ENCODE assay signal across 1 cellular context in the genomic region with DNA sequence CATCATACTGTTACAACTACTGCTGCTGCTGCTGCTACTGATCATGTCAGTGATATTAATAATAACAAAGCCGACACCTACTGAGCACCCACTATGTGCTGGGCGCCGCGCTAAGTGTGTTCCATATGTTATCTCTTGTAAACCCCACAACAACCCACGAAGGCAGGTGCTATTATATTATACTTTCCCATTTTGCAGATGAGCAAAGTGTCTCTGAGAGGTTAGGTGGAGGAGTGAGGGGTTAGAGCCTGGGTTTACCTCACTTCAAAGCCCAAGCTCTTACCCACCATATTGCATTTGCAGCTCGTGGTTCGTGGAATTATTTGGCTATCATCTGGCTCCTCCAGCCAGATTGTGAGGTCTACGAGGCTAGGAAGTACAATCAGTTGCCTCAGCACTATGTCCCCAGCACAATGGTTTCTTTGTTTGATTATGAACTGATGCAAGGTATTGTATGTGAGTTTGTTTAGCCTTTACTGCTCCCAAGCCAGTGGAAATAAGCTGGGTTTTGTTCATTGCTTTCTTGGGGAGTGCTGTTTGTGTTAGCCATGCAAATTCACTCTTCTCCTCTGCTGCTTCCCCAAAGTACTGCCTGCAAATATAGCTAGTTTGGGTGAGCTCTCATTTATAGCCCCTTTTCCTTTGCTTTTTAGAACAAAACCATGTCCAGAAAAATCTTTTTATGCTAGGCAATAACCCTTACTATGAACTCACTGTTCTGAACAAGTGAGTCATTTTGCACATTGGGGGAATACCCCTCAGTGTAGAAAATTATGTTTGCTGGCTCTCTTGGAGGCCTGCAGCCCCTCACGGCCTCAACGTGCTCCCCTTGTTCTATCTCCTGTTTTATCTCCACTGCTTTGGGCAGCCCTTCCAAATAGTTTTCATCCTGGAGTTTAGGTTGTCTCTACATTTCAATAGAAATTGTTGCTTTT.
A peak's percentile ranks its signal among the peaks of the same experiment; 100 is the strongest.
TF ChIP-seq lines count a peak whose summit lies in the region.

No MANE protein-coding gene starts in this region.

TF ChIP-seq in HepG2, 621 proteins besides CTCF, POLR2A, EP300 and RAD21 (continued from another document and continues in another):
- TF ChIP-seq, protein P1, sequence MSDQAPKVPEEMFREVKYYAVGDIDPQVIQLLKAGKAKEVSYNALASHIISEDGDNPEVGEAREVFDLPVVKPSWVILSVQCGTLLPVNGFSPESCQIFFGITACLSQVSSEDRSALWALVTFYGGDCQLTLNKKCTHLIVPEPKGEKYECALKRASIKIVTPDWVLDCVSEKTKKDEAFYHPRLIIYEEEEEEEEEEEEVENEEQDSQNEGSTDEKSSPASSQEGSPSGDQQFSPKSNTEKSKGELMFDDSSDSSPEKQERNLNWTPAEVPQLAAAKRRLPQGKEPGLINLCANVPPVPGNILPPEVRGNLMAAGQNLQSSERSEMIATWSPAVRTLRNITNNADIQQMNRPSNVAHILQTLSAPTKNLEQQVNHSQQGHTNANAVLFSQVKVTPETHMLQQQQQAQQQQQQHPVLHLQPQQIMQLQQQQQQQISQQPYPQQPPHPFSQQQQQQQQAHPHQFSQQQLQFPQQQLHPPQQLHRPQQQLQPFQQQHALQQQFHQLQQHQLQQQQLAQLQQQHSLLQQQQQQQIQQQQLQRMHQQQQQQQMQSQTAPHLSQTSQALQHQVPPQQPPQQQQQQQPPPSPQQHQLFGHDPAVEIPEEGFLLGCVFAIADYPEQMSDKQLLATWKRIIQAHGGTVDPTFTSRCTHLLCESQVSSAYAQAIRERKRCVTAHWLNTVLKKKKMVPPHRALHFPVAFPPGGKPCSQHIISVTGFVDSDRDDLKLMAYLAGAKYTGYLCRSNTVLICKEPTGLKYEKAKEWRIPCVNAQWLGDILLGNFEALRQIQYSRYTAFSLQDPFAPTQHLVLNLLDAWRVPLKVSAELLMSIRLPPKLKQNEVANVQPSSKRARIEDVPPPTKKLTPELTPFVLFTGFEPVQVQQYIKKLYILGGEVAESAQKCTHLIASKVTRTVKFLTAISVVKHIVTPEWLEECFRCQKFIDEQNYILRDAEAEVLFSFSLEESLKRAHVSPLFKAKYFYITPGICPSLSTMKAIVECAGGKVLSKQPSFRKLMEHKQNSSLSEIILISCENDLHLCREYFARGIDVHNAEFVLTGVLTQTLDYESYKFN (CRISPR knock-in tag; conservative IDR thresholded peaks at IDR 0.05) = no peak
- no peak for TF ChIP-seq PAX8 (CRISPR knock-in tag; IDR thresholded peaks at IDR 0.05; ENCODE audit: borderline replicate concordance)
- 0 out of 2 replicates have a peak, but pooled peaks have one; percentile 13 for TF ChIP-seq SALL1 (CRISPR knock-in tag; IDR thresholded peaks at IDR 0.05)
- TF ChIP-seq, protein P2, sequence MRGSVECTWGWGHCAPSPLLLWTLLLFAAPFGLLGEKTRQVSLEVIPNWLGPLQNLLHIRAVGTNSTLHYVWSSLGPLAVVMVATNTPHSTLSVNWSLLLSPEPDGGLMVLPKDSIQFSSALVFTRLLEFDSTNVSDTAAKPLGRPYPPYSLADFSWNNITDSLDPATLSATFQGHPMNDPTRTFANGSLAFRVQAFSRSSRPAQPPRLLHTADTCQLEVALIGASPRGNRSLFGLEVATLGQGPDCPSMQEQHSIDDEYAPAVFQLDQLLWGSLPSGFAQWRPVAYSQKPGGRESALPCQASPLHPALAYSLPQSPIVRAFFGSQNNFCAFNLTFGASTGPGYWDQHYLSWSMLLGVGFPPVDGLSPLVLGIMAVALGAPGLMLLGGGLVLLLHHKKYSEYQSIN (CRISPR knock-in tag; IDR thresholded peaks at IDR 0.05; ENCODE audit: borderline replicate concordance) = no peak
- TF ChIP-seq ZNF546 (CRISPR knock-in tag; conservative IDR thresholded peaks at IDR 0.05) = no peak
- TF ChIP-seq PAWR (CRISPR knock-in tag; IDR thresholded peaks at IDR 0.05; ENCODE audit: borderline replicate concordance) = no peak
- TF ChIP-seq ZNF432 (CRISPR knock-in tag; IDR thresholded peaks at IDR 0.05; ENCODE audit: borderline replicate concordance) = no peak
- TF ChIP-seq, protein P3, sequence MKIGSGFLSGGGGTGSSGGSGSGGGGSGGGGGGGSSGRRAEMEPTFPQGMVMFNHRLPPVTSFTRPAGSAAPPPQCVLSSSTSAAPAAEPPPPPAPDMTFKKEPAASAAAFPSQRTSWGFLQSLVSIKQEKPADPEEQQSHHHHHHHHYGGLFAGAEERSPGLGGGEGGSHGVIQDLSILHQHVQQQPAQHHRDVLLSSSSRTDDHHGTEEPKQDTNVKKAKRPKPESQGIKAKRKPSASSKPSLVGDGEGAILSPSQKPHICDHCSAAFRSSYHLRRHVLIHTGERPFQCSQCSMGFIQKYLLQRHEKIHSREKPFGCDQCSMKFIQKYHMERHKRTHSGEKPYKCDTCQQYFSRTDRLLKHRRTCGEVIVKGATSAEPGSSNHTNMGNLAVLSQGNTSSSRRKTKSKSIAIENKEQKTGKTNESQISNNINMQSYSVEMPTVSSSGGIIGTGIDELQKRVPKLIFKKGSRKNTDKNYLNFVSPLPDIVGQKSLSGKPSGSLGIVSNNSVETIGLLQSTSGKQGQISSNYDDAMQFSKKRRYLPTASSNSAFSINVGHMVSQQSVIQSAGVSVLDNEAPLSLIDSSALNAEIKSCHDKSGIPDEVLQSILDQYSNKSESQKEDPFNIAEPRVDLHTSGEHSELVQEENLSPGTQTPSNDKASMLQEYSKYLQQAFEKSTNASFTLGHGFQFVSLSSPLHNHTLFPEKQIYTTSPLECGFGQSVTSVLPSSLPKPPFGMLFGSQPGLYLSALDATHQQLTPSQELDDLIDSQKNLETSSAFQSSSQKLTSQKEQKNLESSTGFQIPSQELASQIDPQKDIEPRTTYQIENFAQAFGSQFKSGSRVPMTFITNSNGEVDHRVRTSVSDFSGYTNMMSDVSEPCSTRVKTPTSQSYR (CRISPR knock-in tag; IDR thresholded peaks at IDR 0.05; ENCODE audit: borderline replicate concordance) = no peak
- TF ChIP-seq ZBTB49 (CRISPR knock-in tag; IDR thresholded peaks at IDR 0.05; ENCODE audit: borderline replicate concordance) = no peak
- TF ChIP-seq, protein P4, sequence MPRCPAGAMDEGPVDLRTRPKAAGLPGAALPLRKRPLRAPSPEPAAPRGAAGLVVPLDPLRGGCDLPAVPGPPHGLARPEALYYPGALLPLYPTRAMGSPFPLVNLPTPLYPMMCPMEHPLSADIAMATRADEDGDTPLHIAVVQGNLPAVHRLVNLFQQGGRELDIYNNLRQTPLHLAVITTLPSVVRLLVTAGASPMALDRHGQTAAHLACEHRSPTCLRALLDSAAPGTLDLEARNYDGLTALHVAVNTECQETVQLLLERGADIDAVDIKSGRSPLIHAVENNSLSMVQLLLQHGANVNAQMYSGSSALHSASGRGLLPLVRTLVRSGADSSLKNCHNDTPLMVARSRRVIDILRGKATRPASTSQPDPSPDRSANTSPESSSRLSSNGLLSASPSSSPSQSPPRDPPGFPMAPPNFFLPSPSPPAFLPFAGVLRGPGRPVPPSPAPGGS (CRISPR knock-in tag; IDR thresholded peaks at IDR 0.05) = no peak
- no peak; the same call in 1 of the 2 replicates for TF ChIP-seq GATAD2A (CRISPR knock-in tag; IDR thresholded peaks at IDR 0.05)
- TF ChIP-seq ZNF883 (CRISPR knock-in tag; IDR thresholded peaks at IDR 0.05; ENCODE audit: not compliant biosample characterization) = no peak
- no peak for TF ChIP-seq PHF8 (CRISPR knock-in tag; IDR thresholded peaks at IDR 0.05)
- TF ChIP-seq SOX13 (IDR thresholded peaks at IDR 0.05) = peak; percentile 71; the same call in 1 of the 2 replicates
- peak in 1 of 2 experiments; percentile 95; a peak in 2 of 4 replicates for TF ChIP-seq SOX13 (CRISPR knock-in tag; conservative IDR thresholded peaks at IDR 0.05 in 1 of 2, IDR thresholded peaks at IDR 0.05 in 1 of 2)
- no peak for TF ChIP-seq YEATS2 (CRISPR knock-in tag; IDR thresholded peaks at IDR 0.05; ENCODE audit: borderline replicate concordance)
- no peak for TF ChIP-seq EZH2 (conservative IDR thresholded peaks at IDR 0.05; ENCODE audit: low read depth, low read length)
- TF ChIP-seq ZFP37 (CRISPR knock-in tag; IDR thresholded peaks at IDR 0.05; ENCODE audit: borderline replicate concordance) = no peak
- TF ChIP-seq ZNF280B (CRISPR knock-in tag; IDR thresholded peaks at IDR 0.05; ENCODE audit: borderline replicate concordance) = no peak
- TF ChIP-seq, protein P5, sequence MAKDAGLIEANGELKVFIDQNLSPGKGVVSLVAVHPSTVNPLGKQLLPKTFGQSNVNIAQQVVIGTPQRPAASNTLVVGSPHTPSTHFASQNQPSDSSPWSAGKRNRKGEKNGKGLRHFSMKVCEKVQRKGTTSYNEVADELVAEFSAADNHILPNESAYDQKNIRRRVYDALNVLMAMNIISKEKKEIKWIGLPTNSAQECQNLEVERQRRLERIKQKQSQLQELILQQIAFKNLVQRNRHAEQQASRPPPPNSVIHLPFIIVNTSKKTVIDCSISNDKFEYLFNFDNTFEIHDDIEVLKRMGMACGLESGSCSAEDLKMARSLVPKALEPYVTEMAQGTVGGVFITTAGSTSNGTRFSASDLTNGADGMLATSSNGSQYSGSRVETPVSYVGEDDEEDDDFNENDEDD (CRISPR knock-in tag; IDR thresholded peaks at IDR 0.05; ENCODE audit: borderline replicate concordance) = no peak
- no peak for TF ChIP-seq POGZ (CRISPR knock-in tag; IDR thresholded peaks at IDR 0.05)
- no peak for TF ChIP-seq NFE2L2 (IDR thresholded peaks at IDR 0.05; ENCODE audit: low read length)
- no peak for TF ChIP-seq PPARG (CRISPR knock-in tag; conservative IDR thresholded peaks at IDR 0.05)
- no peak for TF ChIP-seq EED (CRISPR knock-in tag; IDR thresholded peaks at IDR 0.05)
- peak in 1 of 2 experiments; percentile 92; a peak in 2 of 4 replicates for TF ChIP-seq ATF4 (CRISPR knock-in tag; IDR thresholded peaks at IDR 0.05)
- TF ChIP-seq, protein P6, sequence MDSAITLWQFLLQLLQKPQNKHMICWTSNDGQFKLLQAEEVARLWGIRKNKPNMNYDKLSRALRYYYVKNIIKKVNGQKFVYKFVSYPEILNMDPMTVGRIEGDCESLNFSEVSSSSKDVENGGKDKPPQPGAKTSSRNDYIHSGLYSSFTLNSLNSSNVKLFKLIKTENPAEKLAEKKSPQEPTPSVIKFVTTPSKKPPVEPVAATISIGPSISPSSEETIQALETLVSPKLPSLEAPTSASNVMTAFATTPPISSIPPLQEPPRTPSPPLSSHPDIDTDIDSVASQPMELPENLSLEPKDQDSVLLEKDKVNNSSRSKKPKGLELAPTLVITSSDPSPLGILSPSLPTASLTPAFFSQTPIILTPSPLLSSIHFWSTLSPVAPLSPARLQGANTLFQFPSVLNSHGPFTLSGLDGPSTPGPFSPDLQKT (CRISPR knock-in tag; IDR thresholded peaks at IDR 0.05; ENCODE audit: borderline replicate concordance) = no peak
- TF ChIP-seq, protein P7, sequence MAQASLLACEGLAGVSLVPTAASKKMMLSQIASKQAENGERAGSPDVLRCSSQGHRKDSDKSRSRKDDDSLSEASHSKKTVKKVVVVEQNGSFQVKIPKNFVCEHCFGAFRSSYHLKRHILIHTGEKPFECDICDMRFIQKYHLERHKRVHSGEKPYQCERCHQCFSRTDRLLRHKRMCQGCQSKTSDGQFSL (CRISPR knock-in tag; IDR thresholded peaks at IDR 0.05) = no peak
- no peak for TF ChIP-seq ZKSCAN5 (CRISPR knock-in tag; IDR thresholded peaks at IDR 0.05)
- no peak for TF ChIP-seq ZNF382 (CRISPR knock-in tag; IDR thresholded peaks at IDR 0.05; ENCODE audit: borderline replicate concordance)
- no peak for TF ChIP-seq SSRP1 (CRISPR knock-in tag; IDR thresholded peaks at IDR 0.05)
- TF ChIP-seq ZNF333 (CRISPR knock-in tag; IDR thresholded peaks at IDR 0.05; ENCODE audit: borderline replicate concordance) = no peak
- no peak for TF ChIP-seq SATB2 (CRISPR knock-in tag; IDR thresholded peaks at IDR 0.05)
- TF ChIP-seq ZNF138 (CRISPR knock-in tag; IDR thresholded peaks at IDR 0.05; ENCODE audit: low read depth) = no peak
- no peak for TF ChIP-seq ZNF33A (CRISPR knock-in tag; IDR thresholded peaks at IDR 0.05; ENCODE audit: borderline replicate concordance)
- no peak for TF ChIP-seq ZC3H13 (CRISPR knock-in tag; IDR thresholded peaks at IDR 0.05)
- no peak for TF ChIP-seq FOXP1 (IDR thresholded peaks at IDR 0.05)
- peak; percentile 46; the same call in 1 of the 2 replicates for TF ChIP-seq FOXP1 (CRISPR knock-in tag; IDR thresholded peaks at IDR 0.05)
